20 cellular contexts compared by ENCODE assay signal in the genomic region with DNA sequence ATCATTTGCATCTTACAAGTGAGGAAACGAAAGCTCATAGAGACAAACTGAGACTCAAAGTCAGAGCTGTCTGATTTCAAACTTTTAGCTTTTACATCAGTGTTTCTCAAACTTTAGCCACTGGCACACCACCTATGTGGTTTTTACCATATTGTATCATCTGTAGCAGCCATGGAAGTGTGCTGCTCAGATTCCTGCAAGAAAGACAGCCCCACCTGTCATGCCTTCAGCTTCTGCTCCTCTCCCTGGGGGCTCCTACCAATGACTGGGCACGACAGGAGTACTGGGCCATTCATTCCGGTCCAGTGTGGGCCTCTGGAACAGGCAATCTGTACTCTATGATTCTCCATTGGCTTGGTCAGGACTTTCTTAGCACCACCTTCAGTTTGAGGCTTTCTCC.
"Had no signal": no experiment of that assay in that cellular context is flagged by ENCODE, and none has a peak within 500 bp of the region (broad histone marks: within the 10 kb centered on the region; RNA-seq: fewer than 3 reads in every experiment).

No MANE protein-coding gene starts in this region.

- H3K9ac ChIP-seq: SK-N-SH had no signal

- H3K27ac ChIP-seq: RWPE1 had no signal

- H3K4me2 ChIP-seq: SK-N-SH had no signal

- DNase-seq: KBM-7; MV-4-11; NCI-H1048; NCI-H1105; NCI-H1417; NCI-H1436 treated with DMSO at 0.1 percent for 48 hours; NCI-H1694; NCI-H187 treated with DMSO at 0.1 percent for 48 hours; NCI-H2029 treated with DMSO at 0.1 percent for 48 hours; NCI-H2171 treated with DMSO at 0.1 percent for 48 hours; NCI-H524; NCI-H69; NCI-H774; NK-92 treated with Interleukin-12 subunit alpha and Interleukin-12 subunit beta, amount 100 ng/mL, for 24 hours; PC-3; SHP77; SK-N-SH; SW 1271 had no signal

- H3K9me2 ChIP-seq: SK-N-SH had no signal

- H3K9me3 ChIP-seq: SK-N-SH had no signal

- ATAC-seq: Panc1, PC-3 had no signal
